ENCODE assay signal across 13 cellular contexts in the genomic region with DNA sequence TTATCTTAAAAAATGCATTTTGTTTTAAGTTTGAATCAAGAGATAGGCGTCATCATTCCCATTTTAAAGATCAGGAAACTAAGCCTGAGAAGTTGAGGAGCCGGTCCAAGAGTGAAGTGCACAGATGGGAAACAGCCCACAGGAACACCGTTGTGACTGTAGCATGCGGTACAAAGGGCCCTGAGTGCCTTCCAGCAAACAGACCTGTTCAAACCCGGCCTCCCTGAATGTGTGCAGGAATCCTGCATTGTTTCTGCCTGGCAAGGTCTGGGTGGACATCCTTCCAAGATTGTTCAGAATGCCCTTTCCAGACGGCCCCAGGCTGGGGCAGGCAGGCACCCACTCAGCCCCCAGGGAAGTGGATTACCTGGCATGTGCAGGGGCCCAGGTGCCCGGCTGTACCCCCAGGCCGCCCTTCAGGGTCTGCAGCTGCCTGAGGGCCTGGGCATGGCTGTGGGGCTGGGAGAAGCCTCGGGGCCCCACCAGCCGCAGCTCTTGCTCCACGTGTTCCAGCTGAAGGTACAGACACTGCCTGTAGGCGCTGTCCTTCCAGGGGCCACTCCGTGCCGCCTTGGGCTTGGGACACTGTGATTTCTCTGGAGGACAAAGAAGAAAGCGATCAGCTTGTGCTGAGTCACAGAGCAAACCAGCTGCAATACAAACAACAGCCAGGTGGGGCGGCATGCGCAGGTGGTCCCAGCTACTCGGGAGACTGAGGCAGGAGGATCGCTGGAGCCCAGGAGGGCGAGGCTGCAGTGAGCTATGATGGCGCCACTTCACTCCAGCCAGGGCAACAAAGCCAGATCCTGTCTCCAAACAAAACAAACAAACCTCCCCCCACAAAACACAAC. TPM values are rescaled to one million over a fixed set of nuclear protein-coding genes. Genes with fewer than 3 reads are reported as not detected.
DNase-seq lines count a peak whose midpoint lies in the region; ATAC-seq and TF ChIP-seq lines count a peak whose summit lies in the region.
"Had no signal": no experiment of that assay in that cellular context is flagged by ENCODE, and none has a peak within 500 bp of the region (broad histone marks: within the 10 kb centered on the region; RNA-seq: fewer than 3 reads in every experiment).

No MANE protein-coding gene starts in this region.

- H3K27ac Mint-ChIP-seq in naive thymus-derived CD8-positive, alpha-beta T cell, result no peak overlapping the region
- H3K27ac Mint-ChIP-seq: T-cell had no signal

- H3K27me3 Mint-ChIP-seq in naive thymus-derived CD8-positive, alpha-beta T cell, result peaks cover 2 to 21% (median 9%) of the 10 kb centered on the region in 5 donors

- DNase-seq in AG04449 (ENCODE audit: low read depth, low spot score), result no peak
- DNase-seq in GM12864 (ENCODE audit: low read depth), result no peak
- DNase-seq in RWPE2 (ENCODE audit: low spot score), result no peak
- DNase-seq in iPS DF 6.9 (ENCODE audit: low read depth, low spot score), result peak; percentile 41
- DNase-seq in NCI-H2196 (lab: John Stamatoyannopoulos, UW; ENCODE audit: unreplicated experiment), result no peak
- DNase-seq in NCI-H2171 (lab: John Stamatoyannopoulos, UW), result no peak
- DNase-seq in NCI-H1436 (lab: John Stamatoyannopoulos, UW), result no peak
- DNase-seq in naive thymus-derived CD8-positive, alpha-beta T cell, result no peak
- DNase-seq: DMS79 treated with DMSO at 0.1 percent for 48 hours, posterior cingulate gyrus, T-cell, upper lobe of right lung had no signal

- CTCF ChIA-PET in AG04449 (lab: Yijun Ruan, JAX), result no interaction called here

- POLR2A ChIA-PET in AG04449 (lab: Yijun Ruan, JAX), result interaction anchor here (0.6 kb wide), 1 partner anchor 178 kb away, joined by 4 read pairs; no protein-coding TSS in a partner anchor
- POLR2A ChIA-PET in naive thymus-derived CD8-positive, alpha-beta T cell (lab: Charles Lee), result no interaction called here

- H3K4me1 ChIP-seq in RWPE2 (ENCODE audit: insufficient read depth, poor library complexity, severe bottlenecking), result peaks cover 17% of the 10 kb centered on the region
- peaks cover 2% of the 10 kb centered on the region; the same call in 1 of the 2 replicates for H3K4me1 ChIP-seq in iPS DF 6.9 (ENCODE audit: control insufficient read depth, insufficient read depth, low read length)
- H3K4me1 ChIP-seq: upper lobe of right lung had no signal

- TF ChIP-seq CTCF in AG04449 (IDR thresholded peaks at IDR 0.05; ENCODE audit: insufficient read depth, low read length, missing control alignments) (peak; percentile 9), GM12864 (IDR thresholded peaks at IDR 0.05; ENCODE audit: low read depth, low read length, missing control alignments) (peak; percentile 53), RWPE2 (IDR thresholded peaks at IDR 0.05; ENCODE audit: poor library complexity, severe bottlenecking) (peak; percentile 28)

- no CpG with 5 or more reads among the region's 21 CpGs for WGBS in iPS DF 6.9 (ENCODE audit: insufficient coverage, insufficient read length)

- ATAC-seq in RWPE2 (ENCODE audit: low read depth), result no peak
- ATAC-seq in naive thymus-derived CD8-positive, alpha-beta T cell, result no peak
- ATAC-seq: T-cell, upper lobe of right lung had no signal

- H3K4me3 ChIP-seq in AG04449 (ENCODE audit: low read depth, low read length) (no peak overlapping the region), GM12864 (ENCODE audit: low read depth, low read length) (no peak overlapping the region), RWPE2 (ENCODE audit: severe bottlenecking) (no peak overlapping the region), iPS DF 6.9 (ENCODE audit: low read length) (no peak overlapping the region)
- H3K4me3 ChIP-seq: upper lobe of right lung had no signal

- no peaks in the 10 kb centered on the region for H3K36me3 Mint-ChIP-seq in naive thymus-derived CD8-positive, alpha-beta T cell
- H3K36me3 Mint-ChIP-seq: T-cell had no signal

- H3K36me3 ChIP-seq in RWPE2 (ENCODE audit: low read depth), result no peaks in the 10 kb centered on the region
- no peaks in the 10 kb centered on the region for H3K36me3 ChIP-seq in iPS DF 6.9 (ENCODE audit: control insufficient read depth, insufficient read depth, low read length)
- H3K36me3 ChIP-seq: upper lobe of right lung had no signal

- H3K9me3 ChIP-seq in RWPE2 (ENCODE audit: severe bottlenecking), result no peaks in the 10 kb centered on the region
- H3K9me3 ChIP-seq in iPS DF 6.9 (ENCODE audit: control insufficient read depth, insufficient read depth, low read length), result no peaks in the 10 kb centered on the region
- H3K9me3 ChIP-seq: upper lobe of right lung had no signal

- no peaks in the 10 kb centered on the region for H3K9me3 Mint-ChIP-seq in naive thymus-derived CD8-positive, alpha-beta T cell
- H3K9me3 Mint-ChIP-seq: T-cell had no signal

- no peaks in the 10 kb centered on the region for H3K4me1 Mint-ChIP-seq in naive thymus-derived CD8-positive, alpha-beta T cell
- H3K4me1 Mint-ChIP-seq: T-cell had no signal

- H3K27ac ChIP-seq in RWPE2 (ENCODE audit: poor library complexity, severe bottlenecking) (no peak overlapping the region), iPS DF 6.9 (ENCODE audit: low read length) (no peak overlapping the region)
- H3K27ac ChIP-seq: HL-60, upper lobe of right lung had no signal

- no peak overlapping the region for H3K4me3 Mint-ChIP-seq in naive thymus-derived CD8-positive, alpha-beta T cell
- H3K4me3 Mint-ChIP-seq: T-cell had no signal

- no peaks in the 10 kb centered on the region for H3K27me3 ChIP-seq in RWPE2 (ENCODE audit: insufficient read depth, poor library complexity, severe bottlenecking)
- no peaks in the 10 kb centered on the region for H3K27me3 ChIP-seq in iPS DF 6.9 (ENCODE audit: control insufficient read depth, insufficient read depth, low read length)
- H3K27me3 ChIP-seq: upper lobe of right lung had no signal

RNA-seq across cellular contexts. Expression of gene GCSH, which starts 45.0 kb away (rescaled TPM):
- total RNA-seq in naive thymus-derived CD8-positive, alpha-beta T cell, result 10 to 100 TPM in 1 of 2 experiments, 1 to 10 TPM in 1; 6.5 to 11.9 TPM
- polyA plus RNA-seq in naive thymus-derived CD8-positive, alpha-beta T cell, result 10 to 100 TPM; 13.5 to 15.8 (median 14.4) TPM
